21 cellular contexts compared by ENCODE assay signal in genomic region chr21:33330726-33331125, GRCh38. TPM values are rescaled to one million over a fixed set of nuclear protein-coding genes. Genes with fewer than 3 reads are reported as not detected.
DNase-seq lines count a peak whose midpoint lies in the region; ATAC-seq and TF ChIP-seq lines count a peak whose summit lies in the region.
"Had no signal": no experiment of that assay in that cellular context is flagged by ENCODE, and none has a peak within 500 bp of the region (broad histone marks: within the 10 kb centered on the region; RNA-seq: fewer than 3 reads in every experiment).

No MANE protein-coding gene starts in this region.

- peak; percentile 24 for ATAC-seq in CD4-positive, alpha-beta T cell (ENCODE audit: poor library complexity)
- ATAC-seq in naive thymus-derived CD4-positive, alpha-beta T cell: no peak

- H3K36me3 Mint-ChIP-seq in CD4-positive, alpha-beta T cell (ENCODE audit: low read depth): peaks cover 49% of the 10 kb centered on the region
- peaks cover 7 to 45% (median 23%) of the 10 kb centered on the region in 5 donors for H3K36me3 Mint-ChIP-seq in naive thymus-derived CD4-positive, alpha-beta T cell

- H3K9me3 Mint-ChIP-seq in CD4-positive, alpha-beta T cell: peaks cover 10% of the 10 kb centered on the region
- peaks cover 0 to 15% (median 7%) of the 10 kb centered on the region in 11 donors for H3K9me3 Mint-ChIP-seq in naive thymus-derived CD4-positive, alpha-beta T cell

- no peaks in the 10 kb centered on the region for H3K27me3 Mint-ChIP-seq in CD4-positive, alpha-beta T cell
- no peaks in the 10 kb centered on the region for H3K27me3 Mint-ChIP-seq in naive thymus-derived CD4-positive, alpha-beta T cell

- no peaks in the 10 kb centered on the region for H3K27me3 ChIP-seq in CD4-positive, alpha-beta T cell (ENCODE audit: control insufficient read depth, insufficient read depth, low read length)
- H3K27me3 ChIP-seq in naive thymus-derived CD4-positive, alpha-beta T cell (ENCODE audit: control insufficient read depth in 2 of 2, insufficient read depth in 2 of 2, low read length in 2 of 2): no peaks in the 10 kb centered on the region
- H3K27me3 ChIP-seq: brain microvascular endothelial cell, heart right ventricle, ovary had no signal

- H3K4me1 Mint-ChIP-seq in CD4-positive, alpha-beta T cell (ENCODE audit: low read depth): peaks cover 70% of the 10 kb centered on the region
- H3K4me1 Mint-ChIP-seq in naive thymus-derived CD4-positive, alpha-beta T cell: peaks cover 6 to 82% (median 55%) of the 10 kb centered on the region in 7 donors
- H3K4me1 Mint-ChIP-seq: nephron had no signal

- TF ChIP-seq CTCF in CD4-positive, alpha-beta T cell (IDR thresholded peaks at IDR 0.05): no peak
- peak; percentile 19 for TF ChIP-seq CTCF in GM12864 (IDR thresholded peaks at IDR 0.05; ENCODE audit: low read depth, low read length, missing control alignments)

- no peak overlapping the region for H3K27ac ChIP-seq in CD4-positive, alpha-beta T cell (ENCODE audit: low read depth, low read length)
- H3K27ac ChIP-seq in naive thymus-derived CD4-positive, alpha-beta T cell (ENCODE audit: low read depth, low read length): peak overlapping the region; percentile 37
- H3K27ac ChIP-seq: brain microvascular endothelial cell, ovary had no signal

- no peak overlapping the region for H3K4me3 Mint-ChIP-seq in CD4-positive, alpha-beta T cell
- H3K4me3 Mint-ChIP-seq in naive thymus-derived CD4-positive, alpha-beta T cell: peak overlapping the region in 4 of 10 donors; percentile 16 to 36 (median 24)
- H3K4me3 Mint-ChIP-seq: CD14-positive monocyte; nephron; T-helper 1 cell treated with Interleukin-12 subunit alpha and Interleukin-12 subunit beta and Interleukin-4 antibody, amounts not matched to agents 30 μg/mL and 1 μg/mL, for 36 hours had no signal

- no peak for DNase-seq in CD4-positive, alpha-beta T cell
- DNase-seq in GM12864 (ENCODE audit: low read depth) (no peak), RPMI8226 (peak; percentile 67), kidney tubule cell (ENCODE audit: low spot score) (no peak), hepatic stellate cell (ENCODE audit: low spot score) (no peak)
- DNase-seq in naive thymus-derived CD4-positive, alpha-beta T cell: no peak
- DNase-seq in stimulated activated CD4-positive, alpha-beta T cell treated with anti-CD3 and anti-CD28 coated beads, Interleukin-4, amount 100 ng/mL, for 4 hours: no peak
- DNase-seq: activated effector memory CD4-positive, alpha-beta T cell treated with anti-CD3 and anti-CD28 coated beads, Interleukin-2, amount 50 U/mL, for 16 hours; brain microvascular endothelial cell; effector CD8-positive, alpha-beta T cell; erythroblast; heart right ventricle; KG1; NCI-H1694; NCI-H510A treated with DMSO at 0.1 percent for 48 hours; NK-92 treated with Interleukin-12 subunit alpha and Interleukin-12 subunit beta, amount 100 ng/mL, for 24 hours; ovary; stimulated activated naive CD4-positive, alpha-beta T cell had no signal

- peaks cover 26 to 49% of the 10 kb centered on the region in 2 donors for H3K4me1 ChIP-seq in naive thymus-derived CD4-positive, alpha-beta T cell (ENCODE audit: control insufficient read depth in 2 of 2, insufficient read depth in 2 of 2, low read length in 2 of 2)

- CTCF ChIA-PET in CD4-positive, alpha-beta T cell (lab: Charles Lee): interaction anchor here (0.6 to 3.3 kb wide), 4 partner anchors 16 to 282 kb away, joined by 3 to 10 read pairs (median 3); no protein-coding TSS in a partner anchor
- CTCF ChIA-PET in naive thymus-derived CD4-positive, alpha-beta T cell (lab: Charles Lee): interaction anchor here (0.8 to 3.1 kb wide), 2 partner anchors 17 to 31 kb away, joined by 3 to 18 read pairs; no protein-coding TSS in a partner anchor

- no peak overlapping the region for H3K4me3 ChIP-seq in GM12864 (ENCODE audit: low read depth, low read length)
- no peak overlapping the region for H3K4me3 ChIP-seq in naive thymus-derived CD4-positive, alpha-beta T cell (ENCODE audit: low read length)
- H3K4me3 ChIP-seq: heart right ventricle, ovary had no signal

- POLR2A ChIA-PET in CD4-positive, alpha-beta T cell (lab: Charles Lee): interaction anchor here (0.6 to 3.3 kb wide), 4 partner anchors 31 to 559 kb away, joined by 3 to 23 read pairs (median 3); partner anchors contain the start of genes GART and PAXBP1
- POLR2A ChIA-PET in naive thymus-derived CD4-positive, alpha-beta T cell (lab: Charles Lee): interaction anchor here (0.5 to 5.8 kb wide), 5 partner anchors 14 to 50 kb away, joined by 3 to 35 read pairs (median 4); no protein-coding TSS in a partner anchor

- intact Hi-C loops in CD4-positive, alpha-beta T cell (cut with DNase I, micrococcal nuclease): no loop called here
- intact Hi-C loops in naive thymus-derived CD4-positive, alpha-beta T cell (cut with micrococcal nuclease): no loop called here

- peaks cover 0 to 17% (median 0%) of the 10 kb centered on the region in 3 experiments for H3K36me3 ChIP-seq in naive thymus-derived CD4-positive, alpha-beta T cell (ENCODE audit: control insufficient read depth in 2 of 3, insufficient read depth in 3 of 3, low read length in 3 of 3)
- H3K36me3 ChIP-seq: brain microvascular endothelial cell, ovary had no signal

- peak overlapping the region; percentile 62 for H3K27ac Mint-ChIP-seq in CD4-positive, alpha-beta T cell
- H3K27ac Mint-ChIP-seq in naive thymus-derived CD4-positive, alpha-beta T cell: peak overlapping the region in 6 of 9 donors; percentile 6 to 83 (median 54)
- H3K27ac Mint-ChIP-seq: nephron; T-helper 1 cell treated with Interleukin-12 subunit alpha and Interleukin-12 subunit beta and Interleukin-4 antibody, amounts not matched to agents 30 μg/mL and 1 μg/mL, for 36 hours had no signal

- H3K9me3 ChIP-seq in CD4-positive, alpha-beta T cell (ENCODE audit: control insufficient read depth, low read length): no peaks in the 10 kb centered on the region
- peaks cover 0 to 4% (median 0%) of the 10 kb centered on the region in 3 experiments for H3K9me3 ChIP-seq in naive thymus-derived CD4-positive, alpha-beta T cell (ENCODE audit: control insufficient read depth in 2 of 3, low read length in 3 of 3)
- H3K9me3 ChIP-seq: ovary had no signal

RNA-seq across cellular contexts. Expression of gene IFNAR1, which starts 6.0 kb away (rescaled TPM):
- 10 to 100 TPM; 20.4 to 26.8 TPM for total RNA-seq in CD4-positive, alpha-beta T cell
- 10 to 100 TPM; 24.7 to 60.8 (median 40.0) TPM for total RNA-seq in naive thymus-derived CD4-positive, alpha-beta T cell
- 10 to 100 TPM; 62.5 to 76.2 TPM for polyA plus RNA-seq in naive thymus-derived CD4-positive, alpha-beta T cell
